1 cellular context compared by ENCODE assay signal in the genomic region with DNA sequence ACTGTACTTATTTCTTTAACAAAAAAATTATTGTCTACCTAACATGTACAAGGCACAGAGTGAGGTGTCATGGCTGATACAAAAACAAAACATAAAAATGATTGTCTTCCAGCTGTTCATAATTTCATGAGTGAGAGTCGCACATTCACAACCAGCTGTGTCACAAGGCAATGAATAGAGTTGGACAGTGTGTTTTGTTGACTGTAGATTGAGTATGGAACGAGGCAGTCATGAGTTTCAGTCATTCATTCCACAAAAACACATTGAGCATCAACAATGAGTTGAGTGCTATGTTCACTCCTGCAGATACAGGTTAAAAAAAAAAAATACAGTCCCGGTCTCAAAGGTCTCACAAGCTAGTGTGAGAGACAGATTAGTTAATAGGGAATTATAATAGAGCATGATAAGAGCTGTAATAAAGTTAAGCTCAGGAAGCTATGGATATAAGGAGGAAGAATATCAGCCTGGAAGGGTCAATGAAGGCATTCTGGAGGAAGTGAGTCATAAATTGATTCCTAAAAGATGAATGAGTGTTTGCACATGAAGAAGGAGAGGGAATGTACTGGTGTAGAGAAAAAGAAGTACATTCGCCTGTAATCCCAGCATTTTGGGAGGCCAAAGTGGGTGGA.
TF ChIP-seq lines count a peak whose summit lies in the region.

No MANE protein-coding gene starts in this region.

TF ChIP-seq in IMR-90, 13 proteins besides CTCF, POLR2A, EP300 and RAD21:
- no peak for TF ChIP-seq MAZ (IDR thresholded peaks at IDR 0.05; ENCODE audit: borderline replicate concordance, low read depth, low read length)
- TF ChIP-seq MXI1 (IDR thresholded peaks at IDR 0.05; ENCODE audit: borderline replicate concordance, low read depth, low read length), result no peak
- TF ChIP-seq SMC3 (IDR thresholded peaks at IDR 0.05; ENCODE audit: low read depth, low read length), result no peak
- TF ChIP-seq USF2 (IDR thresholded peaks at IDR 0.05; ENCODE audit: low read depth, low read length), result no peak
- no peak for TF ChIP-seq CEBPB (IDR thresholded peaks at IDR 0.05; ENCODE audit: low read depth, low read length)
- no peak for TF ChIP-seq RFX5 (IDR thresholded peaks at IDR 0.05; ENCODE audit: low read depth, low read length)
- no peak for TF ChIP-seq FOS (IDR thresholded peaks at IDR 0.05; ENCODE audit: low read depth, low read length)
- no peak for TF ChIP-seq MAFK (IDR thresholded peaks at IDR 0.05; ENCODE audit: low read depth, low read length)
- TF ChIP-seq BHLHE40 (IDR thresholded peaks at IDR 0.05; ENCODE audit: low read depth, low read length), result no peak
TF ChIP-seq in IMR-90: peak in this region for 0.
